Comparison of ENCODE assay signal across 15 cellular contexts in the genomic region with DNA sequence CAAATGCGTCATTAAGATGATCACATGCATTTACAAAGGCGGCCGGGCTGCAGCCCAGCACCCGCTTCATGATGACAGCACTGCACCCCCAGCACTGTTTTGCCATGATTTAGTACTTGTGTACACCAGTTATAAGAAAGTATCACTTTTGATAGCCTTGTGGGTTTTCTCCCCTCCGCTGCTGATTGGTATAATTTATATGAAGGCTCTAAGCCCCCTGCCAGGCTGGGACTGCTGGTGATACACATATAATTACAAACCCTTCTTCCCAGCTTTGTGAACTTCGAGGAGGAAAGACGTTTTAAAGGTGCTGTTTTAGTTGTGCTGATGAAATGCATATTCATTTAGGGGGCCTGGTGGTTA.
DNase-seq lines count a peak whose midpoint lies in the region; ATAC-seq and TF ChIP-seq lines count a peak whose summit lies in the region.
"Had no signal": no experiment of that assay in that cellular context is flagged by ENCODE, and none has a peak within 500 bp of the region (broad histone marks: within the 10 kb centered on the region; RNA-seq: fewer than 3 reads in every experiment).

No MANE protein-coding gene starts in this region.

- H3K36me3 Mint-ChIP-seq in brain: no peaks in the 10 kb centered on the region
- H3K36me3 Mint-ChIP-seq: CD4-positive, alpha-beta memory T cell had no signal

- no peak overlapping the region for H3K4me3 ChIP-seq in osteoblast (ENCODE audit: insufficient read depth, low read length)
- H3K4me3 ChIP-seq: GM23248 had no signal

- intact Hi-C loops in left cardiac atrium (cut with DNase I): no loop called here
- intact Hi-C loops in Right ventricle myocardium superior (cut with DNase I): no loop called here

- H3K27me3 Mint-ChIP-seq in brain: no peaks in the 10 kb centered on the region

- H3K4me2 ChIP-seq in osteoblast (ENCODE audit: insufficient read depth, low read length): no peak overlapping the region

- no peak overlapping the region for H2AFZ ChIP-seq in osteoblast (ENCODE audit: low read length)
- H2AFZ ChIP-seq: GM23248 had no signal

- DNase-seq in left cardiac atrium (peak; percentile 5), Right ventricle myocardium superior (no peak), NCI-H2227 (lab: John Stamatoyannopoulos, UW; ENCODE audit: unreplicated experiment) (peak; percentile 57), osteoblast (ENCODE audit: insufficient read length, low spot score, missing footprints) (peak; percentile 87), occipital lobe (lab: John Stamatoyannopoulos, UW) (no peak)
- DNase-seq: C1 segment of cervical spinal cord; Caco-2; CD4-positive, alpha-beta memory T cell; DMS153; DND-41; GM23248; H7; HCEC 1CT had no signal

- H3K4me1 Mint-ChIP-seq in brain: peaks cover 48% of the 10 kb centered on the region
- H3K4me1 Mint-ChIP-seq: CD4-positive, alpha-beta memory T cell had no signal

- H3K9me3 Mint-ChIP-seq in brain: peaks cover 0 to 4% (median 4%) of the 10 kb centered on the region in 5 experiments

- no peaks in the 10 kb centered on the region for H3K27me3 ChIP-seq in osteoblast (ENCODE audit: insufficient read depth, low read length)

- H3K4me1 ChIP-seq in osteoblast (ENCODE audit: insufficient read depth, low read length): no peaks in the 10 kb centered on the region
- H3K4me1 ChIP-seq: Caco-2 had no signal

- no peaks in the 10 kb centered on the region for H4K20me1 ChIP-seq in osteoblast (ENCODE audit: insufficient read depth, low read length)

- H3K4me3 Mint-ChIP-seq in brain: peak overlapping the region in 1 of 5 experiments; percentile 14
- H3K4me3 Mint-ChIP-seq: CD4-positive, alpha-beta memory T cell had no signal

- TF ChIP-seq CTCF in brain (conservative IDR thresholded peaks at IDR 0.05): no peak
- no peak for TF ChIP-seq CTCF in osteoblast (IDR thresholded peaks at IDR 0.05; ENCODE audit: extremely low read depth, low read depth, low read length)

- ATAC-seq in left cardiac atrium (no peak), Right ventricle myocardium superior (ENCODE audit: poor library complexity) (no peak), GM18520 (IDR thresholded peaks at IDR 0.05; ENCODE audit: unreplicated experiment) (no peak)

- H3K9me3 ChIP-seq in osteoblast (ENCODE audit: low read depth, low read length): peaks cover 1% of the 10 kb centered on the region
- H3K9me3 ChIP-seq: Caco-2 had no signal

- no peak overlapping the region for H3K27ac ChIP-seq in osteoblast (ENCODE audit: low read depth, low read length)
- H3K27ac ChIP-seq: GM23248 had no signal

- no peaks in the 10 kb centered on the region for H3K36me3 ChIP-seq in osteoblast (ENCODE audit: insufficient read depth, low read length)

- H3K27ac Mint-ChIP-seq in brain: peak overlapping the region in 3 of 5 experiments; percentile 56 to 88 (median 85)
- H3K27ac Mint-ChIP-seq: CD4-positive, alpha-beta memory T cell had no signal

- no peaks in the 10 kb centered on the region for H3K79me2 ChIP-seq in osteoblast (ENCODE audit: insufficient read depth, low read length)

Comparison
In these comparisons a context has a peak if more than half of its experiments do, and no peak if none do; other contexts are left out.
1. DNase-seq: peak in left cardiac atrium (single experiment), NCI-H2227 (single experiment) and osteoblast (single experiment); none in Right ventricle myocardium superior (single experiment) and occipital lobe (single experiment).